In genomic region chr16:27242868-27243590, GRCh38 we compare ENCODE assay signal across 8 cellular contexts. TPM values are rescaled to one million over a fixed set of nuclear protein-coding genes. Genes with fewer than 3 reads are reported as not detected.
DNase-seq lines count a peak whose midpoint lies in the region; ATAC-seq and TF ChIP-seq lines count a peak whose summit lies in the region.

No MANE protein-coding gene starts in this region.

- H3K4me3 Mint-ChIP-seq in activated T-cell treated with anti-CD3 and anti-CD28 coated beads, Interleukin-2, amount 50 U/mL, for 72 hours, result peak overlapping the region; percentile 72 to 75

- H4K20me1 ChIP-seq in DND-41 (ENCODE audit: insufficient read depth, low read length), result no peaks in the 10 kb centered on the region

- H3K27ac Mint-ChIP-seq in activated T-cell treated with anti-CD3 and anti-CD28 coated beads, Interleukin-2, amount 50 U/mL, for 72 hours, result peak overlapping the region; percentile 31

- ATAC-seq in DND-41 (ENCODE audit: insufficient read depth, low read depth) (peak; percentile 84), heart left ventricle (peak; percentile 66 to 76 (median 72)), foreskin keratinocyte (no peak), HG02642 (IDR thresholded peaks at IDR 0.05; ENCODE audit: poor library complexity, unreplicated experiment) (no peak)
- ATAC-seq in activated T-cell treated with anti-CD3 and anti-CD28 coated beads, Interleukin-2, amount 50 U/mL, for 72 hours (replicated peaks in 1 of 2), result no peak

- TF ChIP-seq POLR2A in heart left ventricle (IDR thresholded peaks at IDR 0.05), result no peak

- H3K79me2 ChIP-seq in DND-41 (ENCODE audit: insufficient read depth, low read length), result peaks cover 58% of the 10 kb centered on the region

- no peak overlapping the region for H3K9ac ChIP-seq in DND-41 (ENCODE audit: low read depth, low read length)
- H3K9ac ChIP-seq in rectal smooth muscle tissue (ENCODE audit: low read length), result no peak overlapping the region

- H3K4me1 ChIP-seq in DND-41 (ENCODE audit: insufficient read depth, low read length), result peaks cover 8% of the 10 kb centered on the region
- H3K4me1 ChIP-seq in heart left ventricle, result peaks cover 0 to 75% (median 40%) of the 10 kb centered on the region in 12 donors
- H3K4me1 ChIP-seq in rectal smooth muscle tissue (ENCODE audit: control insufficient read depth, insufficient read depth, low read length), result peaks cover 28% of the 10 kb centered on the region
- no peaks in the 10 kb centered on the region for H3K4me1 ChIP-seq in foreskin keratinocyte

- DNase-seq in DND-41 (peak; percentile 52), heart left ventricle (peak in 4 of 5 donors; percentile 43 to 72 (median 62)), foreskin keratinocyte (no peak), NCI-H2107 treated with DMSO at 0.1 percent for 48 hours (lab: John Stamatoyannopoulos, UW; ENCODE audit: unreplicated experiment) (no peak)
- DNase-seq in activated T-cell treated with anti-CD3 and anti-CD28 coated beads, Interleukin-2, amount 50 U/mL, for 72 hours, result peak in 1 of 2 donors; percentile 33

- TF ChIP-seq CTCF in DND-41 (IDR thresholded peaks at IDR 0.05; ENCODE audit: borderline replicate concordance, extremely low read depth, low read length, poor library complexity, severe bottlenecking) (no peak), heart left ventricle (IDR thresholded peaks at IDR 0.05) (no peak), foreskin keratinocyte (conservative IDR thresholded peaks at IDR 0.05) (no peak)

- H3K4me3 ChIP-seq in DND-41 (ENCODE audit: low read depth in 1 of 2, low read length in 2 of 2), result no peak overlapping the region
- H3K4me3 ChIP-seq in heart left ventricle, result peak overlapping the region in 8 of 12 donors; percentile 17 to 33 (median 26)
- H3K4me3 ChIP-seq in rectal smooth muscle tissue (ENCODE audit: low read length), result peak overlapping the region; percentile 5

- no peaks in the 10 kb centered on the region for H3K27me3 Mint-ChIP-seq in activated T-cell treated with anti-CD3 and anti-CD28 coated beads, Interleukin-2, amount 50 U/mL, for 72 hours (ENCODE audit: low read depth)

- H3K9me3 Mint-ChIP-seq in activated T-cell treated with anti-CD3 and anti-CD28 coated beads, Interleukin-2, amount 50 U/mL, for 72 hours, result no peaks in the 10 kb centered on the region

- WGBS in heart left ventricle, 4 donors, result 49 to 59% (median 50%) methylated on average over 12 to 13 of the region's 13 CpGs

- H3K4me2 ChIP-seq in DND-41 (ENCODE audit: insufficient read depth, low read length), result no peak overlapping the region

- peaks cover 89% of the 10 kb centered on the region for H3K4me1 Mint-ChIP-seq in activated T-cell treated with anti-CD3 and anti-CD28 coated beads, Interleukin-2, amount 50 U/mL, for 72 hours (ENCODE audit: low read depth)

- intact Hi-C loops in heart left ventricle (cut with DNase I), result loop anchor here in 3 of 10 donors (2.0 to 10.0 kb wide), 4 partner anchors 72 to 119 kb away; partner anchors contain the start of gene IL4R (in 1 of the 3)

- H3K27ac ChIP-seq in DND-41 (ENCODE audit: low read length), result peak overlapping the region; percentile 41
- H3K27ac ChIP-seq in KOPT-K1 (ENCODE audit: low read depth, low read length, poor library complexity, severe bottlenecking), result peak overlapping the region; percentile 29
- H3K27ac ChIP-seq in heart left ventricle, result peak overlapping the region; percentile 7 to 82 (median 57)
- peak overlapping the region; percentile 79 for H3K27ac ChIP-seq in rectal smooth muscle tissue (ENCODE audit: low read depth, low read length)
- H3K27ac ChIP-seq in foreskin keratinocyte, result no peak overlapping the region

- H3K36me3 ChIP-seq in DND-41 (ENCODE audit: insufficient read depth, low read length) (peaks cover 26% of the 10 kb centered on the region), KOPT-K1 (ENCODE audit: insufficient read depth, low read length) (no peaks in the 10 kb centered on the region; the same call in 1 of the 2 replicates), heart left ventricle (no peaks in the 10 kb centered on the region), rectal smooth muscle tissue (ENCODE audit: control insufficient read depth, insufficient read depth, low read length) (no peaks in the 10 kb centered on the region)

- H3K9me3 ChIP-seq in DND-41 (ENCODE audit: insufficient read depth, low read length, severe bottlenecking) (no peaks in the 10 kb centered on the region), KOPT-K1 (ENCODE audit: insufficient read depth, low read length, poor library complexity, severe bottlenecking) (no peaks in the 10 kb centered on the region), heart left ventricle (no peaks in the 10 kb centered on the region)

- H3K27me3 ChIP-seq in DND-41 (ENCODE audit: insufficient read depth, low read length, poor library complexity) (no peaks in the 10 kb centered on the region), heart left ventricle (no peaks in the 10 kb centered on the region), rectal smooth muscle tissue (ENCODE audit: control insufficient read depth, insufficient read depth, low read length) (no peaks in the 10 kb centered on the region), foreskin keratinocyte (no peaks in the 10 kb centered on the region)

- H2AFZ ChIP-seq in DND-41 (ENCODE audit: low read depth, low read length), result no peak overlapping the region

- peaks cover 4 to 23% of the 10 kb centered on the region in 2 donors for H3K36me3 Mint-ChIP-seq in activated T-cell treated with anti-CD3 and anti-CD28 coated beads, Interleukin-2, amount 50 U/mL, for 72 hours (ENCODE audit: insufficient read depth in 2 of 2)

RNA-seq across cellular contexts. Expression of gene NSMCE1, which starts 25.5 kb away (rescaled TPM):
- 100 to 1,000 TPM; 119 to 165 TPM for total RNA-seq in activated T-cell treated with anti-CD3 and anti-CD28 coated beads, Interleukin-2, amount 50 U/mL, for 72 hours
- total RNA-seq in heart left ventricle (10 to 100 TPM; 29.6 to 48.7 (median 36.8) TPM), foreskin keratinocyte (65.4 and 68.7 TPM in 2 replicates)
- polyA plus RNA-seq in heart left ventricle (10 to 100 TPM; 38.2 to 40.1 TPM), foreskin keratinocyte (88.8 and 91.5 TPM in 2 replicates)

RNA-seq across cellular contexts. Expression of gene KDM8, which starts 39.7 kb away (rescaled TPM):
- total RNA-seq in activated T-cell treated with anti-CD3 and anti-CD28 coated beads, Interleukin-2, amount 50 U/mL, for 72 hours, result 10 to 100 TPM; 12.8 to 16.2 TPM
- total RNA-seq in heart left ventricle, result 1 to 10 TPM; 2.0 to 8.4 (median 3.5) TPM
- polyA plus RNA-seq in heart left ventricle, result 1 to 10 TPM; 1.4 to 3.9 TPM
- 1.8 and 2.6 TPM in 2 replicates for total RNA-seq in foreskin keratinocyte
- polyA plus RNA-seq in foreskin keratinocyte, result 1.8 TPM in 2 replicates

Comparison
In these comparisons a context has a peak if more than half of its experiments do, and no peak if none do; other contexts are left out.
1. ATAC-seq: peak in DND-41 (single experiment) and heart left ventricle (4 of 4); none in activated T-cell treated with anti-CD3 and anti-CD28 coated beads, Interleukin-2, amount 50 U/mL, for 72 hours (0 of 2), foreskin keratinocyte (single experiment) and HG02642 (single experiment).
2. DNase-seq: peak in DND-41 (single experiment) and heart left ventricle (4 of 5); none in foreskin keratinocyte (0 of 2) and NCI-H2107 treated with DMSO at 0.1 percent for 48 hours (single experiment).
3. H3K4me3 ChIP-seq: peak in heart left ventricle (8 of 12) and rectal smooth muscle tissue (single experiment); none in DND-41 (0 of 2).